20 cellular contexts compared by ENCODE assay signal in genomic region chr5:89998505-89998904, GRCh38.
DNase-seq lines count a peak whose midpoint lies in the region; ATAC-seq and TF ChIP-seq lines count a peak whose summit lies in the region.
"Had no signal": no experiment of that assay in that cellular context is flagged by ENCODE, and none has a peak within 500 bp of the region (broad histone marks: within the 10 kb centered on the region; RNA-seq: fewer than 3 reads in every experiment).

No MANE protein-coding gene starts in this region.

- no peak overlapping the region for H3K9ac ChIP-seq in endodermal cell (ENCODE audit: extremely low read depth, low read length, poor library complexity, severe bottlenecking)
- no peak overlapping the region for H3K9ac ChIP-seq in mesendoderm (ENCODE audit: low read length)
- H3K9ac ChIP-seq: BLaER1 had no signal

- no peak overlapping the region for H3K56ac ChIP-seq in mesendoderm (ENCODE audit: low read length)

- H3K27ac Mint-ChIP-seq in endodermal cell = peak overlapping the region; percentile 13
- H3K27ac Mint-ChIP-seq: CD14-positive monocyte; CD4-positive, alpha-beta memory T cell had no signal

- H3K27ac ChIP-seq in cardiac muscle cell (peak overlapping the region; percentile 77), right atrium auricular region (no peak overlapping the region), endodermal cell (ENCODE audit: low read depth, low read length) (no peak overlapping the region), mesendoderm (ENCODE audit: low read depth, low read length) (no peak overlapping the region)
- H3K27ac ChIP-seq: 22Rv1, A549, BLaER1 had no signal

- H3K27me3 ChIP-seq in cardiac muscle cell (no peaks in the 10 kb centered on the region), right atrium auricular region (no peaks in the 10 kb centered on the region), endodermal cell (ENCODE audit: control insufficient read depth, insufficient read depth, low read length, poor library complexity, severe bottlenecking) (no peaks in the 10 kb centered on the region), mesendoderm (ENCODE audit: insufficient read depth, low read length, poor library complexity) (no peaks in the 10 kb centered on the region)
- H3K27me3 ChIP-seq: BLaER1 had no signal

- WGBS in endodermal cell (ENCODE audit: insufficient coverage in 1 of 2, insufficient read length in 1 of 2), 2 experiments = 2 to 10% methylated on average over 1 to 2 of the region's 2 CpGs
- no CpG with 5 or more reads among the region's 2 CpGs for WGBS in mesendoderm (ENCODE audit: extremely low coverage, insufficient coverage, low lambda C conversion rate)

- H3K4me2 ChIP-seq in mesendoderm (ENCODE audit: low read length) = no peak overlapping the region
- H3K4me2 ChIP-seq: A549, BLaER1 had no signal

- H2BK120ac ChIP-seq in mesendoderm (ENCODE audit: low read depth, low read length) = no peak overlapping the region

- no peak overlapping the region for H4K5ac ChIP-seq in mesendoderm (ENCODE audit: low read length)

- peaks cover 45% of the 10 kb centered on the region for H3K4me1 Mint-ChIP-seq in endodermal cell
- H3K4me1 Mint-ChIP-seq: CD4-positive, alpha-beta memory T cell had no signal

- H3K9me3 ChIP-seq in cardiac muscle cell (ENCODE audit: low read depth) (no peaks in the 10 kb centered on the region), right atrium auricular region (no peaks in the 10 kb centered on the region), endodermal cell (ENCODE audit: control insufficient read depth, low read length) (peaks cover 8% of the 10 kb centered on the region)
- H3K9me3 ChIP-seq: A549, BLaER1 had no signal

- H3K36me3 Mint-ChIP-seq in endodermal cell (ENCODE audit: low read depth) = peaks cover 3% of the 10 kb centered on the region
- H3K36me3 Mint-ChIP-seq: CD14-positive monocyte; CD4-positive, alpha-beta memory T cell had no signal

- no peak overlapping the region for H3K23ac ChIP-seq in mesendoderm (ENCODE audit: low read length)

- H3K4me3 ChIP-seq in cardiac muscle cell (no peak overlapping the region), right atrium auricular region (no peak overlapping the region), endodermal cell (ENCODE audit: low read length) (no peak overlapping the region), mesendoderm (ENCODE audit: low read length) (no peak overlapping the region)
- H3K4me3 ChIP-seq: A549, BLaER1, K562 had no signal

- H3K27me3 Mint-ChIP-seq in endodermal cell (ENCODE audit: insufficient read depth) = peaks cover 1% of the 10 kb centered on the region
- H3K27me3 Mint-ChIP-seq: CD4-positive, alpha-beta memory T cell had no signal

- no peaks in the 10 kb centered on the region for H3K36me3 ChIP-seq in cardiac muscle cell
- H3K36me3 ChIP-seq in right atrium auricular region = no peaks in the 10 kb centered on the region
- H3K36me3 ChIP-seq in endodermal cell (ENCODE audit: control insufficient read depth, insufficient read depth, low read length) = no peaks in the 10 kb centered on the region
- H3K36me3 ChIP-seq in mesendoderm (ENCODE audit: control insufficient read depth, insufficient read depth, low read length) = no peaks in the 10 kb centered on the region
- H3K36me3 ChIP-seq: BLaER1 had no signal

- no peak overlapping the region for H4K8ac ChIP-seq in mesendoderm (ENCODE audit: low read depth, low read length)

- no peak overlapping the region for H2AK5ac ChIP-seq in mesendoderm (ENCODE audit: low read length)

- no peak for ATAC-seq in GM21423 (IDR thresholded peaks at IDR 0.05; ENCODE audit: unreplicated experiment)
- no peak for ATAC-seq in GM18909 (IDR thresholded peaks at IDR 0.05; ENCODE audit: poor library complexity, unreplicated experiment)
- no peak for ATAC-seq in GM18517 (IDR thresholded peaks at IDR 0.05; ENCODE audit: unreplicated experiment)
- ATAC-seq: A549, K562 had no signal

- no peak overlapping the region for H3K4ac ChIP-seq in mesendoderm (ENCODE audit: low read depth, low read length)

- H3K9me3 Mint-ChIP-seq in endodermal cell = peaks cover 4% of the 10 kb centered on the region

- H2BK15ac ChIP-seq in mesendoderm (replicated peaks; ENCODE audit: low read depth) = no peak overlapping the region

- no peak overlapping the region for H3K18ac ChIP-seq in mesendoderm (ENCODE audit: low read length)

- no peak overlapping the region for H2BK5ac ChIP-seq in mesendoderm (ENCODE audit: low read length)

- no peaks in the 10 kb centered on the region for H3K79me1 ChIP-seq in mesendoderm (ENCODE audit: low read length)

- H3K79me2 ChIP-seq in mesendoderm (ENCODE audit: control insufficient read depth, insufficient read depth, low read length) = no peaks in the 10 kb centered on the region

- no peak overlapping the region for H3K4me3 Mint-ChIP-seq in endodermal cell
- H3K4me3 Mint-ChIP-seq: CD14-positive monocyte; CD4-positive, alpha-beta memory T cell had no signal

- DNase-seq in cardiac muscle cell (ENCODE audit: low read depth in 1 of 2, low spot score in 1 of 2) (peak in 1 of 2 donors; percentile 67), right atrium auricular region (ENCODE audit: low spot score) (no peak), endodermal cell (peak; percentile 70), mesendoderm (peak; percentile 96)
- DNase-seq: Calu3; CD4-positive, alpha-beta memory T cell; DMS 273 treated with DMSO at 0.1 percent for 48 hours; DMS53; DND-41; EL; HCEC 1CT; IMR-90 had no signal

- TF ChIP-seq CTCF in cardiac muscle cell (IDR thresholded peaks at IDR 0.05; ENCODE audit: low read depth, low read length) (no peak), right atrium auricular region (IDR thresholded peaks at IDR 0.05) (no peak), endodermal cell (conservative IDR thresholded peaks at IDR 0.05) (no peak)

- peaks cover 33% of the 10 kb centered on the region for H3K4me1 ChIP-seq in cardiac muscle cell (ENCODE audit: low read depth)
- peaks cover 0 to 9% of the 10 kb centered on the region in 2 donors for H3K4me1 ChIP-seq in right atrium auricular region
- no peaks in the 10 kb centered on the region for H3K4me1 ChIP-seq in endodermal cell (ENCODE audit: control insufficient read depth, insufficient read depth, low read length)
- H3K4me1 ChIP-seq in mesendoderm (ENCODE audit: control insufficient read depth, low read depth, low read length) = no peaks in the 10 kb centered on the region
- H3K4me1 ChIP-seq: A549, BLaER1 had no signal
